In the genomic region with DNA sequence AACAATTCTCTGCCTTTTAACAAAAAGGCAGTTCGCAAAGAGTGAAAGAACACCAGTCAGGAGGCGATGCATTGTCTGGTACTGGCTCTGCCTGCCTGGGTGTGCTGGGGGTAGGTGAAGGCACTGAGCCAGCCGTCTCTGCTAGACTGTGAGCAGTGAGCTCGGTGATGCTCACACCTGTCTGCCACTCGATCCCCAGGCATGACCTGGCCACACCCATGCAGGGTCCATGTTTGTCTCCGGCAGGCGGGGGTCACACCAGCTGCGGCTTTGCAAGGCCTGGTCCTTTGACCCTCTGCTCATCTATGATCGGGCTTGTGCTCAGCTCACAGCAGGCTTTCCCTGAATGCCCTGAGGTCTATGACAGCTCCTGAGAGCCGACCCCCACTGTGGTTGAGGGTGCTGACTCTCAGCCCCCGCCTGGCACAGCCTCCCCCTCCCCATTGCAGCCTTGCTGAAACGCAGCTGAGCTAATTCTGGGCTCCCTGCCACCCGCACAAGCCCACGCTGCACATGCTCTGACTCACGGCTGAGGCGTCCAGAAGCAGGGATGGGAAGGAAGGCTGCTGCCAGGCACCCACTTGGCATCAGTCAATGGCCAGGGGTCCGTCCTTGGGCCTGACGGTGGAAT, we compare ENCODE assay signal across 10 cellular contexts. TPM values are rescaled to one million over a fixed set of nuclear protein-coding genes. Genes with fewer than 3 reads are reported as not detected.
DNase-seq lines count a peak whose midpoint lies in the region; ATAC-seq and TF ChIP-seq lines count a peak whose summit lies in the region.
"Had no signal": no experiment of that assay in that cellular context is flagged by ENCODE, and none has a peak within 500 bp of the region (broad histone marks: within the 10 kb centered on the region; RNA-seq: fewer than 3 reads in every experiment).

No MANE protein-coding gene starts in this region.

- peaks cover 3% of the 10 kb centered on the region for H3K4me1 ChIP-seq in endodermal cell (ENCODE audit: control insufficient read depth, insufficient read depth, low read length)
- peaks cover 3% of the 10 kb centered on the region for H3K4me1 ChIP-seq in ovary (ENCODE audit: insufficient read depth)

- ATAC-seq in HG02884 (IDR thresholded peaks at IDR 0.05; ENCODE audit: unreplicated experiment) (no peak), GM19452 (IDR thresholded peaks at IDR 0.05; ENCODE audit: unreplicated experiment) (no peak)

- 85 to 89% methylated on average over 9 to 18 of the region's 18 CpGs for WGBS in endodermal cell (ENCODE audit: insufficient coverage in 1 of 2, insufficient read length in 1 of 2), 2 experiments
- 25 to 38% (median 27%) methylated on average over 18 of the region's 18 CpGs for WGBS in ovary, 3 donors

- H3K36me3 ChIP-seq in endodermal cell (ENCODE audit: control insufficient read depth, insufficient read depth, low read length) (no peaks in the 10 kb centered on the region), ovary (no peaks in the 10 kb centered on the region)
- H3K36me3 ChIP-seq: breast epithelium had no signal

- no peak for TF ChIP-seq POLR2A in ovary (IDR thresholded peaks at IDR 0.05)

- no peaks in the 10 kb centered on the region for H3K9me3 Mint-ChIP-seq in endodermal cell

- H3K4me3 ChIP-seq in endodermal cell (ENCODE audit: low read length) (no peak overlapping the region), ovary (no peak overlapping the region)
- H3K4me3 ChIP-seq: breast epithelium had no signal

- intact Hi-C loops in ovary (cut with DNase I) = no loop called here

- H3K27ac ChIP-seq in endodermal cell (ENCODE audit: low read depth, low read length) = no peak overlapping the region
- no peak overlapping the region for H3K27ac ChIP-seq in ovary
- H3K27ac ChIP-seq: breast epithelium, HL-60 had no signal

- TF ChIP-seq CTCF in endodermal cell (conservative IDR thresholded peaks at IDR 0.05) (no peak), ovary (IDR thresholded peaks at IDR 0.05) (no peak)

- H3K27ac Mint-ChIP-seq in endodermal cell = no peak overlapping the region

- TF ChIP-seq EP300 in ovary (IDR thresholded peaks at IDR 0.05) = no peak

- H3K9ac ChIP-seq in endodermal cell (ENCODE audit: extremely low read depth, low read length, poor library complexity, severe bottlenecking) = no peak overlapping the region

- H3K36me3 Mint-ChIP-seq in endodermal cell (ENCODE audit: low read depth) = no peaks in the 10 kb centered on the region

- DNase-seq in EL = peak; percentile 89
- peak; percentile 21 for DNase-seq in NCI-H446 treated with DMSO at 0.1 percent for 48 hours (lab: John Stamatoyannopoulos, UW)
- peak; percentile 37 for DNase-seq in endodermal cell
- peak in 4 of 5 donors; percentile 40 to 73 (median 62) for DNase-seq in ovary
- no peak for DNase-seq in stimulated activated CD4-positive, alpha-beta T cell treated with anti-CD3 and anti-CD28 coated beads, Interleukin-4, amount 100 ng/mL, for 4 hours
- no peak for DNase-seq in activated CD4-positive, alpha-beta T cell treated with anti-CD3 and anti-CD28 coated beads for 4 hours

- no peak overlapping the region for H3K4me3 Mint-ChIP-seq in endodermal cell

- H3K27me3 ChIP-seq in endodermal cell (ENCODE audit: control insufficient read depth, insufficient read depth, low read length, poor library complexity, severe bottlenecking) = no peaks in the 10 kb centered on the region
- H3K27me3 ChIP-seq in ovary = no peaks in the 10 kb centered on the region
- H3K27me3 ChIP-seq: breast epithelium had no signal

- H3K4me1 Mint-ChIP-seq in endodermal cell = peaks cover 14% of the 10 kb centered on the region

- H3K9me3 ChIP-seq in endodermal cell (ENCODE audit: control insufficient read depth, low read length) = no peaks in the 10 kb centered on the region
- no peaks in the 10 kb centered on the region for H3K9me3 ChIP-seq in ovary
- H3K9me3 ChIP-seq: breast epithelium had no signal

- H3K27me3 Mint-ChIP-seq in endodermal cell (ENCODE audit: insufficient read depth) = peaks cover 1% of the 10 kb centered on the region

RNA-seq across cellular contexts. Expression of a gene that starts 23.7 kb away (rescaled TPM):
- total RNA-seq in endodermal cell = under 1 TPM; 0.26 to 0.31 TPM
- polyA plus RNA-seq in endodermal cell (2013, experiment 1 of 2) = 0.21 TPM
- 0.25 TPM for polyA plus RNA-seq in endodermal cell (2013, experiment 2 of 2)
- total RNA-seq in ovary = 10 to 100 TPM in 1 of 7 donors, 1 to 10 TPM in 6; 1.2 to 22.4 (median 2.9) TPM
- polyA plus RNA-seq in ovary = 1 to 10 TPM; 1.7 to 2.2 TPM

Comparison
In these comparisons a context has a peak if more than half of its experiments do, and no peak if none do; other contexts are left out.
1. DNase-seq: peak in EL (single experiment), NCI-H446 treated with DMSO at 0.1 percent for 48 hours (single experiment), endodermal cell (single experiment) and ovary (4 of 5); none in stimulated activated CD4-positive, alpha-beta T cell treated with anti-CD3 and anti-CD28 coated beads, Interleukin-4, amount 100 ng/mL, for 4 hours (0 of 2) and activated CD4-positive, alpha-beta T cell treated with anti-CD3 and anti-CD28 coated beads for 4 hours (0 of 2).